In the genomic region with DNA sequence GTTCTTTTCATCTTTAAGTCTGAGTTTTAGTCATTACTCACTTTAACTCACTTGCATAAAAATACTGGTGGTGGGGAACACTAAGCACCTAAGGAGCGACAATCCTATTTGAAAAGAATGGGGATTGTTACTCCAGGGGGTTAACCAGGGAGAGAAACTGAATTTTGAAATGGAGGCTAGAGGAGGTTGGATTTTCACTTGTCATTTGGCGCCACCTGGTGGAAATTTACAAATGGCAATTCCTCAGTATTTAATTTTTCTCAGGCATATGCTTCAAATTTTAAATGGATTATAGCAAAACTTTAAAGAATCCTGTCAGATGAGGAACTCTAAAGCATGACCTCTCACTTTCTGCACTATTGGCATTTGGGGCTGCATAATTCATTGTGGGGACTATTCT, we compare ENCODE assay signal across 8 cellular contexts. TPM values are rescaled to one million over a fixed set of nuclear protein-coding genes. Genes with fewer than 3 reads are reported as not detected.
A peak's percentile ranks its signal among the peaks of the same experiment; 100 is the strongest.
DNase-seq lines count a peak whose midpoint lies in the region; ATAC-seq and TF ChIP-seq lines count a peak whose summit lies in the region.

No MANE protein-coding gene starts in this region.

- H2BK5ac ChIP-seq in neuronal stem cell (ENCODE audit: low read length), result no peak overlapping the region

- H3K27me3 ChIP-seq in neuronal stem cell (ENCODE audit: control insufficient read depth in 3 of 3, insufficient read depth in 3 of 3, low read depth in 1 of 3, low read length in 3 of 3), result no peaks in the 10 kb centered on the region

- H3K4me3 ChIP-seq in epithelial cell of esophagus (ENCODE audit: low read length) (no peak overlapping the region), neuronal stem cell (ENCODE audit: low read length in 2 of 2) (no peak overlapping the region)

- DNase-seq in ACHN (peak; percentile 39), GM20000 (ENCODE audit: low spot score) (peak; percentile 32), NCI-H748 (lab: John Stamatoyannopoulos, UW; ENCODE audit: unreplicated experiment) (peak; percentile 62), epithelial cell of esophagus (ENCODE audit: low read depth) (peak; percentile 51), neuronal stem cell (ENCODE audit: low spot score) (peak; percentile 35)
- peak; percentile 19 for DNase-seq in activated CD8-positive, alpha-beta memory T cell treated with anti-CD3 and anti-CD28 coated beads, Interleukin-2, amount 50 U/mL, for 24 hours (ENCODE audit: extremely low read depth)

- no peak overlapping the region for H4K8ac ChIP-seq in neuronal stem cell (ENCODE audit: low read depth, low read length)

- H3K9me3 ChIP-seq in neuronal stem cell (replicated peaks in 1 of 2; ENCODE audit: control insufficient read depth in 2 of 2, insufficient read depth in 1 of 2, low read depth in 1 of 2, low read length in 2 of 2), result no peaks in the 10 kb centered on the region

- H3K4me1 ChIP-seq in neuronal stem cell (ENCODE audit: control insufficient read depth in 2 of 2, insufficient read depth in 1 of 2, low read depth in 1 of 2, low read length in 2 of 2), result peaks cover 2 to 4% of the 10 kb centered on the region in 2 donors

- H3K18ac ChIP-seq in neuronal stem cell (ENCODE audit: low read length), result no peak overlapping the region

- H2BK15ac ChIP-seq in neuronal stem cell (ENCODE audit: low read length), result no peak overlapping the region

- no peak overlapping the region for H3K4me2 ChIP-seq in neuronal stem cell (ENCODE audit: insufficient read depth, low read length, poor library complexity, severe bottlenecking)

- H3K23ac ChIP-seq in neuronal stem cell (ENCODE audit: low read depth, low read length, poor library complexity), result no peak overlapping the region

- WGBS in neuronal stem cell (ENCODE audit: extremely low coverage in 2 of 2, insufficient read length in 2 of 2, insufficient replicate concordance in 1 of 2), 2 donors, result no CpG with 5 or more reads among the region's 2 CpGs

- in situ Hi-C loops in ACHN (cut with HindIII; ENCODE audit: low pct_ligation_motif_present, low pct_unique_long_range_greater_than_20kb, low sequenced_read_pairs), result no loop called here

- no peak overlapping the region for H2BK120ac ChIP-seq in neuronal stem cell (ENCODE audit: low read depth, low read length)

- no peaks in the 10 kb centered on the region for H3K79me1 ChIP-seq in neuronal stem cell (ENCODE audit: low read depth, low read length)

- H2AK5ac ChIP-seq in neuronal stem cell (ENCODE audit: low read depth, low read length), result no peak overlapping the region

- H3K36me3 ChIP-seq in neuronal stem cell (replicated peaks in 1 of 2; ENCODE audit: control insufficient read depth in 2 of 2, insufficient read depth in 2 of 2, low read length in 2 of 2), result no peaks in the 10 kb centered on the region

- no peak for ATAC-seq in GM21717 (IDR thresholded peaks at IDR 0.05; ENCODE audit: unreplicated experiment)
- ATAC-seq in HG03439 (IDR thresholded peaks at IDR 0.05; ENCODE audit: unreplicated experiment), result no peak

- H2AFZ ChIP-seq in neuronal stem cell (ENCODE audit: low read length), result peak overlapping the region; percentile 67

- no peak overlapping the region for H2BK12ac ChIP-seq in neuronal stem cell (ENCODE audit: low read length)

- no peak overlapping the region for H3K14ac ChIP-seq in neuronal stem cell (ENCODE audit: low read length)

- no peak overlapping the region for H3K9ac ChIP-seq in neuronal stem cell (ENCODE audit: low read depth, low read length, poor library complexity)

- H4K91ac ChIP-seq in neuronal stem cell (ENCODE audit: low read depth, low read length, poor library complexity), result no peak overlapping the region

- no peak overlapping the region for H3K4ac ChIP-seq in neuronal stem cell (ENCODE audit: low read length)

- H3K27ac ChIP-seq in neuronal stem cell (replicated peaks; ENCODE audit: low read length), result no peak overlapping the region

- TF ChIP-seq CTCF in GM20000 (IDR thresholded peaks at IDR 0.05; ENCODE audit: extremely low read depth, missing control alignments) (peak; percentile 25), epithelial cell of esophagus (IDR thresholded peaks at IDR 0.05; ENCODE audit: insufficient read depth, low read depth, low read length, missing control alignments) (peak; percentile 47)

RNA-seq across cellular contexts. Expression of gene GEMIN8, which starts 2.7 kb away (rescaled TPM):
- polyA plus RNA-seq in neuronal stem cell (2013, experiment 1 of 2), result 16.1 TPM
- 16.3 TPM for polyA plus RNA-seq in neuronal stem cell (2013, experiment 2 of 2)
